ENCODE assay signal across 7 cellular contexts in genomic region chr3:136250226-136250861, GRCh38.
DNase-seq lines count a peak whose midpoint lies in the region; ATAC-seq and TF ChIP-seq lines count a peak whose summit lies in the region.

Gene PCCB (plus strand): TSS chr3:136250340. CDS start chr3:136250376, 36 bp downstream.

- TF ChIP-seq CTCF in retinal pigment epithelial cell (conservative IDR thresholded peaks at IDR 0.05; ENCODE audit: low read depth, low read length), result peak; percentile 63

- peak; percentile 87 for ATAC-seq in GM18508 (IDR thresholded peaks at IDR 0.05; ENCODE audit: insufficient read depth, unreplicated experiment)
- peak; percentile 97 for ATAC-seq in HG03025 (IDR thresholded peaks at IDR 0.05; ENCODE audit: low FRiP score, unreplicated experiment)

- DNase-seq in NCI-H2029 treated with DMSO at 0.1 percent for 48 hours (lab: John Stamatoyannopoulos, UW), result peak; percentile 87
- peak; percentile 84 for DNase-seq in T-helper 9 cell
- peak; percentile 97 for DNase-seq in astrocyte of the hippocampus (ENCODE audit: low read depth, low spot score)
- peak; percentile 88 to 89 for DNase-seq in hippocampal formation (lab: John Stamatoyannopoulos, UW)
- peak; percentile 82 for DNase-seq in retinal pigment epithelial cell (ENCODE audit: low read depth)

- H3K4me3 ChIP-seq in retinal pigment epithelial cell (ENCODE audit: low read length), result peak within 1 kb of the TSS; percentile 81

Comparison
In these comparisons a context has a peak if more than half of its experiments do, and no peak if none do; other contexts are left out.
1. Peak in every context shown above with its lines: DNase-seq, ATAC-seq and H3K4me3 ChIP-seq.